Comparison of ENCODE assay signal across 24 cellular contexts in the genomic region with DNA sequence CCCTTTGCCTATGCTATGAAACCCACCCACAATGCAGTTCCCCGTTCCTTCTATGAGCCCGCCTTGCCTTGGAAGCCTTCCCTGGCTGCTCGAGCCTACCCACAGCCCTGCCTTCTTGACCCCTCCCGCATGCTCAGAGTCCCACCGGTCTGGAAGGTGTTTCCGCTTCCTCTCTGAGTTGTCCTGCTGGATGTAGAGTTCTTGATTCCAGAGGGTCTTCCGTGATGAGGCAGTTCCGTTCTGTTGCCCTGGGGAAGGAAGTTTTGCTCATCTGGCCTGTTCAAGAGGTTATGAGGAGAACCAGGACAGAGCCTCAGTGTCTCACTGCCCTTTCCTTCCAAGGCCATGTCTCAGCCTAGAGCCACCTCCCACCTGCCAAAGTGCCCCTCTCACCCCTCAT. TPM values are rescaled to one million over a fixed set of nuclear protein-coding genes. Genes with fewer than 3 reads are reported as not detected.
A peak's percentile ranks its signal among the peaks of the same experiment; 100 is the strongest.
DNase-seq lines count a peak whose midpoint lies in the region; ATAC-seq and TF ChIP-seq lines count a peak whose summit lies in the region.
"Had no signal": no experiment of that assay in that cellular context is flagged by ENCODE, and none has a peak within 500 bp of the region (broad histone marks: within the 10 kb centered on the region; RNA-seq: fewer than 3 reads in every experiment).

No MANE protein-coding gene starts in this region.

- H3K27ac Mint-ChIP-seq in activated CD8-positive, alpha-beta T cell treated with anti-CD3 and anti-CD28 coated beads, Interleukin-2, amount 10 ng/mL, durations not matched to agents 7 days and 5 days = peak overlapping the region; percentile 81
- H3K27ac Mint-ChIP-seq in activated CD8-positive, alpha-beta T cell treated with anti-CD3 and anti-CD28 coated beads for 36 hours = no peak overlapping the region
- H3K27ac Mint-ChIP-seq in CD4-positive, alpha-beta memory T cell = peak overlapping the region in 3 of 7 donors; percentile 25 to 58 (median 56)
- H3K27ac Mint-ChIP-seq in stimulated activated effector memory CD8-positive, alpha-beta T cell treated with anti-CD3 and anti-CD28 coated beads, Interleukin-12 subunit alpha, Interleukin-12 subunit beta, amount 100 ng/mL, for 72 hours = peak overlapping the region; percentile 93

- H3K9me3 ChIP-seq in CD4-positive, alpha-beta memory T cell (ENCODE audit: control insufficient read depth in 1 of 2, low read length in 2 of 2) = no peaks in the 10 kb centered on the region
- H3K9me3 ChIP-seq: A549, SJCRH30 had no signal

- CTCF ChIA-PET in activated CD8-positive, alpha-beta T cell treated with anti-CD3 and anti-CD28 coated beads, Interleukin-2, amount 10 ng/mL, durations not matched to agents 7 days and 5 days (lab: Charles Lee) = no interaction called here
- CTCF ChIA-PET in activated CD8-positive, alpha-beta T cell treated with anti-CD3 and anti-CD28 coated beads for 36 hours (lab: Charles Lee) = interaction anchor here (1.3 kb wide), 1 partner anchor 9 kb away, joined by 3 read pairs; no protein-coding TSS in a partner anchor
- CTCF ChIA-PET in CD4-positive, alpha-beta memory T cell (lab: Charles Lee; ENCODE audit: partially characterized antibody) = no interaction called here

- H3K27me3 Mint-ChIP-seq in activated CD8-positive, alpha-beta T cell treated with anti-CD3 and anti-CD28 coated beads, Interleukin-2, amount 10 ng/mL, durations not matched to agents 7 days and 5 days (ENCODE audit: low read depth) = no peaks in the 10 kb centered on the region
- H3K27me3 Mint-ChIP-seq in activated CD8-positive, alpha-beta T cell treated with anti-CD3 and anti-CD28 coated beads for 36 hours = no peaks in the 10 kb centered on the region
- H3K27me3 Mint-ChIP-seq in CD4-positive, alpha-beta memory T cell = no peaks in the 10 kb centered on the region
- H3K27me3 Mint-ChIP-seq: IgD-negative memory B cell had no signal

- H3K4me3 ChIP-seq in CD4-positive, alpha-beta memory T cell (ENCODE audit: low read length in 2 of 2) = no peak overlapping the region
- H3K4me3 ChIP-seq: A549, PC-9, SJCRH30 had no signal

- H3K4me1 Mint-ChIP-seq in activated CD8-positive, alpha-beta T cell treated with anti-CD3 and anti-CD28 coated beads, Interleukin-2, amount 10 ng/mL, durations not matched to agents 7 days and 5 days (ENCODE audit: low read depth) = peaks cover 19% of the 10 kb centered on the region
- H3K4me1 Mint-ChIP-seq in activated CD8-positive, alpha-beta T cell treated with anti-CD3 and anti-CD28 coated beads for 36 hours (ENCODE audit: low read depth) = peaks cover 13% of the 10 kb centered on the region
- peaks cover 11 to 24% (median 17%) of the 10 kb centered on the region in 4 donors for H3K4me1 Mint-ChIP-seq in CD4-positive, alpha-beta memory T cell
- H3K4me1 Mint-ChIP-seq in stimulated activated effector memory CD8-positive, alpha-beta T cell treated with anti-CD3 and anti-CD28 coated beads, Interleukin-12 subunit alpha, Interleukin-12 subunit beta, amount 100 ng/mL, for 72 hours = peaks cover 25% of the 10 kb centered on the region

- peak overlapping the region; percentile 34 for H3K27ac ChIP-seq in CD4-positive, alpha-beta memory T cell (ENCODE audit: low read depth, low read length)
- peak overlapping the region; percentile 29 for H3K27ac ChIP-seq in cingulate gyrus (ENCODE audit: low read depth, low read length)
- H3K27ac ChIP-seq: A549, HL-60, KMS-11, PC-9, SJCRH30 had no signal

- ATAC-seq in activated CD8-positive, alpha-beta T cell treated with anti-CD3 and anti-CD28 coated beads, Interleukin-2, amount 10 ng/mL, durations not matched to agents 7 days and 5 days = no peak
- ATAC-seq in activated CD8-positive, alpha-beta T cell treated with anti-CD3 and anti-CD28 coated beads for 36 hours = no peak
- ATAC-seq in stimulated activated effector memory CD8-positive, alpha-beta T cell treated with anti-CD3 and anti-CD28 coated beads, Interleukin-12 subunit alpha, Interleukin-12 subunit beta, amount 100 ng/mL, for 72 hours = no peak
- ATAC-seq in GM19324 (IDR thresholded peaks at IDR 0.05; ENCODE audit: low FRiP score, unreplicated experiment) = no peak
- ATAC-seq: A549, Right ventricle myocardium inferior had no signal

- TF ChIP-seq CTCF in activated CD8-positive, alpha-beta T cell treated with anti-CD3 and anti-CD28 coated beads for 36 hours (IDR thresholded peaks at IDR 0.05) = no peak

- H3K27me3 ChIP-seq in CD4-positive, alpha-beta memory T cell (ENCODE audit: insufficient read depth, low read length) = no peaks in the 10 kb centered on the region
- H3K27me3 ChIP-seq: SJCRH30 had no signal

- peaks cover 26% of the 10 kb centered on the region for H3K4me1 ChIP-seq in CD4-positive, alpha-beta memory T cell (ENCODE audit: insufficient read depth, low read length)
- H3K4me1 ChIP-seq: A549, SJCRH30 had no signal

- H3K4me3 Mint-ChIP-seq in activated CD8-positive, alpha-beta T cell treated with anti-CD3 and anti-CD28 coated beads, Interleukin-2, amount 10 ng/mL, durations not matched to agents 7 days and 5 days = no peak overlapping the region
- H3K4me3 Mint-ChIP-seq in activated CD8-positive, alpha-beta T cell treated with anti-CD3 and anti-CD28 coated beads for 36 hours = no peak overlapping the region
- H3K4me3 Mint-ChIP-seq in CD4-positive, alpha-beta memory T cell = peak overlapping the region in 4 of 8 donors; percentile 32 to 93 (median 48)
- no peak overlapping the region for H3K4me3 Mint-ChIP-seq in stimulated activated effector memory CD8-positive, alpha-beta T cell treated with anti-CD3 and anti-CD28 coated beads, Interleukin-12 subunit alpha, Interleukin-12 subunit beta, amount 100 ng/mL, for 72 hours

- H3K36me3 ChIP-seq in CD4-positive, alpha-beta memory T cell (ENCODE audit: insufficient read depth, low read length) = peaks cover 30% of the 10 kb centered on the region
- H3K36me3 ChIP-seq: SJCRH30 had no signal

- no peak for DNase-seq in activated CD8-positive, alpha-beta T cell treated with anti-CD3 and anti-CD28 coated beads, Interleukin-2, amount 10 ng/mL, durations not matched to agents 7 days and 5 days
- no peak for DNase-seq in activated CD8-positive, alpha-beta T cell treated with anti-CD3 and anti-CD28 coated beads for 36 hours
- no peak for DNase-seq in CD4-positive, alpha-beta memory T cell
- no peak for DNase-seq in stimulated activated effector memory CD8-positive, alpha-beta T cell treated with anti-CD3 and anti-CD28 coated beads, Interleukin-12 subunit alpha, Interleukin-12 subunit beta, amount 100 ng/mL, for 72 hours (ENCODE audit: low spot score in 2 of 2)
- no peak for DNase-seq in AML-193 (lab: John Stamatoyannopoulos, UW)
- DNase-seq: C1 segment of cervical spinal cord, Calu3, DND-41, NCI-H1048, NCI-H1417, NCI-H1694, NCI-H2029 treated with DMSO at 0.1 percent for 48 hours, NCI-H446 treated with DMSO at 0.1 percent for 48 hours, NCI-H526, NCI-H82, PC-9, SJCRH30 had no signal

- H3K9me3 Mint-ChIP-seq in activated CD8-positive, alpha-beta T cell treated with anti-CD3 and anti-CD28 coated beads, Interleukin-2, amount 10 ng/mL, durations not matched to agents 7 days and 5 days (ENCODE audit: insufficient read depth) = no peaks in the 10 kb centered on the region
- H3K9me3 Mint-ChIP-seq in activated CD8-positive, alpha-beta T cell treated with anti-CD3 and anti-CD28 coated beads for 36 hours = no peaks in the 10 kb centered on the region
- H3K9me3 Mint-ChIP-seq in CD4-positive, alpha-beta memory T cell = no peaks in the 10 kb centered on the region
- no peaks in the 10 kb centered on the region for H3K9me3 Mint-ChIP-seq in stimulated activated effector memory CD8-positive, alpha-beta T cell treated with anti-CD3 and anti-CD28 coated beads, Interleukin-12 subunit alpha, Interleukin-12 subunit beta, amount 100 ng/mL, for 72 hours
- H3K9me3 Mint-ChIP-seq: IgD-negative memory B cell had no signal

- intact Hi-C loops in activated CD8-positive, alpha-beta T cell treated with anti-CD3 and anti-CD28 coated beads for 36 hours (cut with micrococcal nuclease) = no loop called here
- intact Hi-C loops in CD4-positive, alpha-beta memory T cell (cut with micrococcal nuclease) = no loop called here

- POLR2A ChIA-PET in activated CD8-positive, alpha-beta T cell treated with anti-CD3 and anti-CD28 coated beads, Interleukin-2, amount 10 ng/mL, durations not matched to agents 7 days and 5 days (lab: Charles Lee) = no interaction called here
- POLR2A ChIA-PET in activated CD8-positive, alpha-beta T cell treated with anti-CD3 and anti-CD28 coated beads for 36 hours (lab: Charles Lee) = interaction anchor here (1.0 kb wide), 1 partner anchor 55 kb away, joined by 3 read pairs; no protein-coding TSS in a partner anchor
- POLR2A ChIA-PET in CD4-positive, alpha-beta memory T cell (lab: Charles Lee; ENCODE audit: partially characterized antibody) = no interaction called here

- H3K36me3 Mint-ChIP-seq in activated CD8-positive, alpha-beta T cell treated with anti-CD3 and anti-CD28 coated beads, Interleukin-2, amount 10 ng/mL, durations not matched to agents 7 days and 5 days (ENCODE audit: low read depth) = peaks cover 41% of the 10 kb centered on the region
- H3K36me3 Mint-ChIP-seq in activated CD8-positive, alpha-beta T cell treated with anti-CD3 and anti-CD28 coated beads for 36 hours (ENCODE audit: low read depth) = peaks cover 28% of the 10 kb centered on the region
- peaks cover 25 to 43% of the 10 kb centered on the region in 2 donors for H3K36me3 Mint-ChIP-seq in CD4-positive, alpha-beta memory T cell
- peaks cover 97% of the 10 kb centered on the region for H3K36me3 Mint-ChIP-seq in stimulated activated effector memory CD8-positive, alpha-beta T cell treated with anti-CD3 and anti-CD28 coated beads, Interleukin-12 subunit alpha, Interleukin-12 subunit beta, amount 100 ng/mL, for 72 hours

RNA-seq across cellular contexts. Expression of gene GPKOW, which starts 7.5 kb away (rescaled TPM):
- total RNA-seq in activated CD8-positive, alpha-beta T cell treated with anti-CD3 and anti-CD28 coated beads, Interleukin-2, amount 10 ng/mL, durations not matched to agents 7 days and 5 days = 10 to 100 TPM; 26.1 to 26.2 TPM
- total RNA-seq in activated CD8-positive, alpha-beta T cell treated with anti-CD3 and anti-CD28 coated beads for 36 hours = 10 to 100 TPM; 18.5 to 19.0 TPM
- total RNA-seq in CD4-positive, alpha-beta memory T cell = 10 to 100 TPM; 20.0 to 20.7 TPM
- polyA plus RNA-seq in CD4-positive, alpha-beta memory T cell = 10 to 100 TPM; 23.6 to 37.2 TPM

RNA-seq across cellular contexts. Expression of gene WDR45, which starts 36.4 kb away (rescaled TPM):
- 10 to 100 TPM; 29.1 to 29.4 TPM for total RNA-seq in activated CD8-positive, alpha-beta T cell treated with anti-CD3 and anti-CD28 coated beads, Interleukin-2, amount 10 ng/mL, durations not matched to agents 7 days and 5 days
- total RNA-seq in activated CD8-positive, alpha-beta T cell treated with anti-CD3 and anti-CD28 coated beads for 36 hours = 10 to 100 TPM; 16.9 to 19.6 TPM
- 100 to 1,000 TPM; 102 to 126 TPM for total RNA-seq in CD4-positive, alpha-beta memory T cell
- 10 to 100 TPM; 43.2 to 57.3 TPM for polyA plus RNA-seq in CD4-positive, alpha-beta memory T cell

RNA-seq across cellular contexts. Expression of gene PRAF2, which starts 42.3 kb away (rescaled TPM):
- total RNA-seq in activated CD8-positive, alpha-beta T cell treated with anti-CD3 and anti-CD28 coated beads, Interleukin-2, amount 10 ng/mL, durations not matched to agents 7 days and 5 days = 10 to 100 TPM; 19.7 to 22.6 TPM
- total RNA-seq in activated CD8-positive, alpha-beta T cell treated with anti-CD3 and anti-CD28 coated beads for 36 hours = 10 to 100 TPM; 10.8 to 12.4 TPM
- total RNA-seq in CD4-positive, alpha-beta memory T cell = 10 to 100 TPM; 25.4 to 28.9 TPM
- polyA plus RNA-seq in CD4-positive, alpha-beta memory T cell = 10 to 100 TPM; 29.3 to 60.1 TPM

RNA-seq across cellular contexts. Expression of gene MAGIX, which starts 46.5 kb away (rescaled TPM):
- 1 to 10 TPM in 1 of 2 experiments, under 1 TPM in 1; 0.97 to 1.5 TPM for total RNA-seq in activated CD8-positive, alpha-beta T cell treated with anti-CD3 and anti-CD28 coated beads, Interleukin-2, amount 10 ng/mL, durations not matched to agents 7 days and 5 days
- under 1 TPM; 0.54 to 0.87 TPM for total RNA-seq in activated CD8-positive, alpha-beta T cell treated with anti-CD3 and anti-CD28 coated beads for 36 hours
- total RNA-seq in CD4-positive, alpha-beta memory T cell = 1 to 10 TPM; 1.6 to 2.2 TPM
- polyA plus RNA-seq in CD4-positive, alpha-beta memory T cell = under 1 TPM; 0.21 to 0.94 TPM

RNA-seq across cellular contexts. Expression of gene PLP2, which starts 55.6 kb away (rescaled TPM):
- total RNA-seq in activated CD8-positive, alpha-beta T cell treated with anti-CD3 and anti-CD28 coated beads, Interleukin-2, amount 10 ng/mL, durations not matched to agents 7 days and 5 days = 100 to 1,000 TPM; 203 to 214 TPM
- total RNA-seq in activated CD8-positive, alpha-beta T cell treated with anti-CD3 and anti-CD28 coated beads for 36 hours = 100 to 1,000 TPM; 130 to 136 TPM
- total RNA-seq in CD4-positive, alpha-beta memory T cell = 100 to 1,000 TPM; 132 to 146 TPM
- 100 to 1,000 TPM; 228 to 334 TPM for polyA plus RNA-seq in CD4-positive, alpha-beta memory T cell
